17 cellular contexts compared by ENCODE assay signal in the genomic region with DNA sequence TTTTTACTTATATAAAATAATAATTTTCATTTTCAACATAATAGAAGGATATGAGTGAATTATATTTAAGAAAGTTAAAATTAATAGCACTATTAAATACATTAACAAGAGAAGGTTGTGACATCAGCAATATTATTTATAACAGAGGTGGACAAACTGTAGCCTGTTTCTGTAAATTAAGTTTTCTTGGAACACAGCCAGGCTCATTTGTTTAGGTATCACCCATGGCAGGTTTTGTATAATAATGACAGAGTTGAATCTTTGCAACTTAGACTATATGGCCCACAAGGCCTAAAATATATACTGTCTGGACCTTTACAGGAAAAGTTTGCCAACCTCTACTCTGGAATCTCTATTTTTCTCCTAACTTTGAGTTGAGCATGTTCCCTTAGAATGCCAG. TPM values are rescaled to one million over a fixed set of nuclear protein-coding genes. Genes with fewer than 3 reads are reported as not detected.
DNase-seq lines count a peak whose midpoint lies in the region; ATAC-seq and TF ChIP-seq lines count a peak whose summit lies in the region.
"Had no signal": no experiment of that assay in that cellular context is flagged by ENCODE, and none has a peak within 500 bp of the region (broad histone marks: within the 10 kb centered on the region; RNA-seq: fewer than 3 reads in every experiment).

No MANE protein-coding gene starts in this region.

- no peaks in the 10 kb centered on the region for H3K9me3 Mint-ChIP-seq in T-helper 1 cell treated with Interleukin-12 subunit alpha and Interleukin-12 subunit beta and Interleukin-4 antibody, amounts not matched to agents 30 μg/mL and 1 μg/mL, for 36 hours
- no peaks in the 10 kb centered on the region for H3K9me3 Mint-ChIP-seq in T-cell
- H3K9me3 Mint-ChIP-seq in natural killer cell = no peaks in the 10 kb centered on the region
- H3K9me3 Mint-ChIP-seq: IgD-negative memory B cell had no signal

- H3K4me1 Mint-ChIP-seq in T-helper 1 cell treated with Interleukin-12 subunit alpha and Interleukin-12 subunit beta and Interleukin-4 antibody, amounts not matched to agents 30 μg/mL and 1 μg/mL, for 36 hours (ENCODE audit: low read depth) = peaks cover 27% of the 10 kb centered on the region
- H3K4me1 Mint-ChIP-seq in T-cell (peaks cover 41 to 48% (median 45%) of the 10 kb centered on the region in 3 donors), natural killer cell (peaks cover 21 to 22% of the 10 kb centered on the region in 2 donors)

- H3K4me3 ChIP-seq in MM.1S (ENCODE audit: low read length) (no peak overlapping the region), colonic mucosa (no peak overlapping the region)
- H3K4me3 ChIP-seq: BLaER1 treated with 17β-estradiol and CSF1 and Interleukin-3, amounts not matched to agents 10 nM and 100 nM; GM12878; SJCRH30 had no signal

- POLR2A ChIA-PET in T-cell (lab: Charles Lee) = interaction anchor here (0.6 to 1.5 kb wide), 3 partner anchors 9 to 33 kb away, joined by 3 read pairs; no protein-coding TSS in a partner anchor

- H3K9me3 ChIP-seq in MM.1S (replicated peaks; ENCODE audit: insufficient read depth, low read length) = no peaks in the 10 kb centered on the region
- H3K9me3 ChIP-seq in colonic mucosa = no peaks in the 10 kb centered on the region
- H3K9me3 ChIP-seq: BLaER1 treated with 17β-estradiol and CSF1 and Interleukin-3, amounts not matched to agents 10 nM and 100 nM; SJCRH30 had no signal

- H3F3A ChIP-seq in MM.1S (ENCODE audit: insufficient read depth, low read length) = peaks cover 30% of the 10 kb centered on the region

- no peak overlapping the region for H3K4me3 Mint-ChIP-seq in T-helper 1 cell treated with Interleukin-12 subunit alpha and Interleukin-12 subunit beta and Interleukin-4 antibody, amounts not matched to agents 30 μg/mL and 1 μg/mL, for 36 hours
- H3K4me3 Mint-ChIP-seq in T-cell (peak overlapping the region in 1 of 3 donors; percentile 15), natural killer cell (no peak overlapping the region)

- intact Hi-C loops in natural killer cell (cut with micrococcal nuclease) (no loop called here), colonic mucosa (cut with DNase I) (no loop called here)

- H3K79me2 ChIP-seq in MM.1S (ENCODE audit: low read length) = no peaks in the 10 kb centered on the region

- in situ Hi-C loops in G401 (cut with HindIII; ENCODE audit: low sequenced_read_pairs) = no loop called here

- H3K27me3 Mint-ChIP-seq in T-helper 1 cell treated with Interleukin-12 subunit alpha and Interleukin-12 subunit beta and Interleukin-4 antibody, amounts not matched to agents 30 μg/mL and 1 μg/mL, for 36 hours (ENCODE audit: low read depth) = no peaks in the 10 kb centered on the region
- H3K27me3 Mint-ChIP-seq in T-cell = no peaks in the 10 kb centered on the region
- no peaks in the 10 kb centered on the region for H3K27me3 Mint-ChIP-seq in natural killer cell (ENCODE audit: low read depth in 2 of 2)
- H3K27me3 Mint-ChIP-seq: IgD-negative memory B cell had no signal

- ATAC-seq in T-cell (replicated peaks in 1 of 4) = no peak
- ATAC-seq in natural killer cell = no peak
- no peak for ATAC-seq in HG03139 (IDR thresholded peaks at IDR 0.05; ENCODE audit: unreplicated experiment)
- ATAC-seq: GM12878 had no signal

- H3K9ac ChIP-seq in MM.1S (ENCODE audit: low read length) (no peak overlapping the region), colonic mucosa (ENCODE audit: low read depth in 2 of 2, low read length in 2 of 2) (no peak overlapping the region)
- H3K9ac ChIP-seq: BLaER1 treated with 17β-estradiol and CSF1 and Interleukin-3, amounts not matched to agents 10 nM and 100 nM had no signal

- H3K36me3 ChIP-seq in MM.1S (replicated peaks; ENCODE audit: insufficient read depth, low read length) (no peaks in the 10 kb centered on the region), colonic mucosa (no peaks in the 10 kb centered on the region)
- H3K36me3 ChIP-seq: SJCRH30 had no signal

- H3K36me3 Mint-ChIP-seq in T-helper 1 cell treated with Interleukin-12 subunit alpha and Interleukin-12 subunit beta and Interleukin-4 antibody, amounts not matched to agents 30 μg/mL and 1 μg/mL, for 36 hours (ENCODE audit: low read depth) = peaks cover 6% of the 10 kb centered on the region
- H3K36me3 Mint-ChIP-seq in T-cell (peaks cover 13% of the 10 kb centered on the region), natural killer cell (no peaks in the 10 kb centered on the region)

- no peak for DNase-seq in T-helper 1 cell
- DNase-seq in MM.1S = no peak
- no peak for DNase-seq in T-cell
- no peak for DNase-seq in natural killer cell
- DNase-seq in G401 (ENCODE audit: low spot score) = no peak
- DNase-seq in colonic mucosa = no peak
- DNase-seq: COR-L47, HCEC 1CT, NCI-H1694, NCI-H446 treated with DMSO at 0.1 percent for 48 hours, SJCRH30 had no signal

- CTCF ChIA-PET in T-cell (lab: Charles Lee) = interaction anchor here (0.6 kb wide), 2 partner anchors 9 to 25 kb away, joined by 3 read pairs; no protein-coding TSS in a partner anchor

- H4K20me1 ChIP-seq in MM.1S (ENCODE audit: insufficient read depth, low read length) = no peaks in the 10 kb centered on the region
- H4K20me1 ChIP-seq: BLaER1 treated with 17β-estradiol and CSF1 and Interleukin-3, amounts not matched to agents 10 nM and 100 nM had no signal

- H3K27me3 ChIP-seq in MM.1S (replicated peaks; ENCODE audit: insufficient read depth, low read length) (no peaks in the 10 kb centered on the region), colonic mucosa (no peaks in the 10 kb centered on the region)
- H3K27me3 ChIP-seq: BLaER1 treated with 17β-estradiol and CSF1 and Interleukin-3, amounts not matched to agents 10 nM and 100 nM; SJCRH30 had no signal

- H3K9me2 ChIP-seq in MM.1S (replicated peaks; ENCODE audit: insufficient read depth, low read length) = no peaks in the 10 kb centered on the region

- H3K27ac Mint-ChIP-seq in T-helper 1 cell treated with Interleukin-12 subunit alpha and Interleukin-12 subunit beta and Interleukin-4 antibody, amounts not matched to agents 30 μg/mL and 1 μg/mL, for 36 hours = peak overlapping the region; percentile 20
- H3K27ac Mint-ChIP-seq in T-cell = peak overlapping the region; percentile 64 to 85
- peak overlapping the region; percentile 51 to 80 for H3K27ac Mint-ChIP-seq in natural killer cell

- peak overlapping the region; percentile 58; the same call in 1 of the 2 replicates for H3K4me2 ChIP-seq in MM.1S (ENCODE audit: low read depth, low read length)
- H3K4me2 ChIP-seq: BLaER1 treated with 17β-estradiol and CSF1 and Interleukin-3, amounts not matched to agents 10 nM and 100 nM had no signal

- no peak for TF ChIP-seq CTCF in MM.1S (IDR thresholded peaks at IDR 0.05; ENCODE audit: low read length)
- no peak for TF ChIP-seq CTCF in natural killer cell (IDR thresholded peaks at IDR 0.05)
- no peak for TF ChIP-seq CTCF in colonic mucosa (IDR thresholded peaks at IDR 0.05)

- H2AFZ ChIP-seq in MM.1S (ENCODE audit: low read length) = no peak overlapping the region

- no peak overlapping the region for H3K27ac ChIP-seq in MM.1S (ENCODE audit: low read length)
- H3K27ac ChIP-seq in colonic mucosa = no peak overlapping the region
- H3K27ac ChIP-seq: BLaER1 treated with 17β-estradiol and CSF1 and Interleukin-3, amounts not matched to agents 10 nM and 100 nM; RWPE1; SJCRH30 had no signal

- peaks cover 46% of the 10 kb centered on the region for H3K4me1 ChIP-seq in MM.1S (ENCODE audit: low read length)
- peaks cover 12% of the 10 kb centered on the region for H3K4me1 ChIP-seq in colonic mucosa

RNA-seq across cellular contexts. Expression of a gene that starts 42.8 kb away (rescaled TPM):
- total RNA-seq in T-cell (10 to 100 TPM; 60.3 to 91.7 (median 75.8) TPM), natural killer cell (10 to 100 TPM; 43.8 to 55.4 (median 51.9) TPM), colonic mucosa (100 to 1,000 TPM in 1 of 2 donors, 10 to 100 TPM in 1; 66.9 to 182 TPM)
- 589 and 1,389 TPM in 2 replicates for total RNA-seq in G401 (2014; rRNA removed; shearing (Covaris generic))

Comparison
In these comparisons a context has a peak if more than half of its experiments do, and no peak if none do; other contexts are left out.
1. H3K27ac Mint-ChIP-seq: peak in every context shown above with its lines; median percentile 74 in T-cell; 66 in natural killer cell; 20 in T-helper 1 cell treated with Interleukin-12 subunit alpha and Interleukin-12 subunit beta and Interleukin-4 antibody, amounts not matched to agents 30 μg/mL and 1 μg/mL, for 36 hours.